1 cellular context compared by ENCODE assay signal in the genomic region with DNA sequence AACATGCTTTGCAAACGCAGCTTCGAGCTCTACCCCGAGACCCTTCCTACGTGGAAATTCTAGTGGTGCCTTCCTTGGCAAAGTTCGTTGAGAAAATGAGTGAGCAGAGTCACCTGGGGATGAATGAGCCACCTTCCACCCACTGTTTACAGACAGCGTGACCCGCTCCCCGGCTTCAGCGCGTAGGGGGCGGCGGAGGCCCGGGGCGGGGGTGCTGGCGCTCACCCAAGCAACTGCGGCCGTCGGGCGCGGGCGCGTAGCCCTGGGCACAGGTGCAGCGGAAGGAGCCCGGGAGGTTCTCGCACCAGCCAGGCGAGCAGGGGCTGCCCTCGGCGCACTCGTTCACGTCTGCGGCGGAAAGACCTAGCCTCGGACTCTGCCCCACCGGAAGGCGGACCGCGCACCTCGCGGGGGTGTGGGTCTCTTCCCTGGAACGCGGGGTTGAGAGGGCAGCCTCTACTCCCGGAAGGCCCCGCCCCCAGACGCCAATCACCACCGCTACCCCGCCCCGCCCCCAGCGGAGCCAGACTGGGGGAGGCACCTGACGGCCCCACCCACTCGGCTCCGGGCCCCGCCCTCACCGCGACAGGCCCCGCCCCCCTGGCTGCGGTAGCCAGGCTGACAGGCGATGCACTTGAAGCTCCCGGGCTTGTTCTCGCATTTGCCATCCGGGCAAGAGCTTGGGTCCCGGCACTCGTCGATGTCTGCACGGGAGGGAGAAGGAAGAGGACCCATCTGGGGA.
TF ChIP-seq lines count a peak whose summit lies in the region.

No MANE protein-coding gene starts in this region.

TF ChIP-seq in K562, 482 proteins besides CTCF, POLR2A, EP300 and RAD21 (continued from another document and continues in another):
- TF ChIP-seq, protein P1, sequence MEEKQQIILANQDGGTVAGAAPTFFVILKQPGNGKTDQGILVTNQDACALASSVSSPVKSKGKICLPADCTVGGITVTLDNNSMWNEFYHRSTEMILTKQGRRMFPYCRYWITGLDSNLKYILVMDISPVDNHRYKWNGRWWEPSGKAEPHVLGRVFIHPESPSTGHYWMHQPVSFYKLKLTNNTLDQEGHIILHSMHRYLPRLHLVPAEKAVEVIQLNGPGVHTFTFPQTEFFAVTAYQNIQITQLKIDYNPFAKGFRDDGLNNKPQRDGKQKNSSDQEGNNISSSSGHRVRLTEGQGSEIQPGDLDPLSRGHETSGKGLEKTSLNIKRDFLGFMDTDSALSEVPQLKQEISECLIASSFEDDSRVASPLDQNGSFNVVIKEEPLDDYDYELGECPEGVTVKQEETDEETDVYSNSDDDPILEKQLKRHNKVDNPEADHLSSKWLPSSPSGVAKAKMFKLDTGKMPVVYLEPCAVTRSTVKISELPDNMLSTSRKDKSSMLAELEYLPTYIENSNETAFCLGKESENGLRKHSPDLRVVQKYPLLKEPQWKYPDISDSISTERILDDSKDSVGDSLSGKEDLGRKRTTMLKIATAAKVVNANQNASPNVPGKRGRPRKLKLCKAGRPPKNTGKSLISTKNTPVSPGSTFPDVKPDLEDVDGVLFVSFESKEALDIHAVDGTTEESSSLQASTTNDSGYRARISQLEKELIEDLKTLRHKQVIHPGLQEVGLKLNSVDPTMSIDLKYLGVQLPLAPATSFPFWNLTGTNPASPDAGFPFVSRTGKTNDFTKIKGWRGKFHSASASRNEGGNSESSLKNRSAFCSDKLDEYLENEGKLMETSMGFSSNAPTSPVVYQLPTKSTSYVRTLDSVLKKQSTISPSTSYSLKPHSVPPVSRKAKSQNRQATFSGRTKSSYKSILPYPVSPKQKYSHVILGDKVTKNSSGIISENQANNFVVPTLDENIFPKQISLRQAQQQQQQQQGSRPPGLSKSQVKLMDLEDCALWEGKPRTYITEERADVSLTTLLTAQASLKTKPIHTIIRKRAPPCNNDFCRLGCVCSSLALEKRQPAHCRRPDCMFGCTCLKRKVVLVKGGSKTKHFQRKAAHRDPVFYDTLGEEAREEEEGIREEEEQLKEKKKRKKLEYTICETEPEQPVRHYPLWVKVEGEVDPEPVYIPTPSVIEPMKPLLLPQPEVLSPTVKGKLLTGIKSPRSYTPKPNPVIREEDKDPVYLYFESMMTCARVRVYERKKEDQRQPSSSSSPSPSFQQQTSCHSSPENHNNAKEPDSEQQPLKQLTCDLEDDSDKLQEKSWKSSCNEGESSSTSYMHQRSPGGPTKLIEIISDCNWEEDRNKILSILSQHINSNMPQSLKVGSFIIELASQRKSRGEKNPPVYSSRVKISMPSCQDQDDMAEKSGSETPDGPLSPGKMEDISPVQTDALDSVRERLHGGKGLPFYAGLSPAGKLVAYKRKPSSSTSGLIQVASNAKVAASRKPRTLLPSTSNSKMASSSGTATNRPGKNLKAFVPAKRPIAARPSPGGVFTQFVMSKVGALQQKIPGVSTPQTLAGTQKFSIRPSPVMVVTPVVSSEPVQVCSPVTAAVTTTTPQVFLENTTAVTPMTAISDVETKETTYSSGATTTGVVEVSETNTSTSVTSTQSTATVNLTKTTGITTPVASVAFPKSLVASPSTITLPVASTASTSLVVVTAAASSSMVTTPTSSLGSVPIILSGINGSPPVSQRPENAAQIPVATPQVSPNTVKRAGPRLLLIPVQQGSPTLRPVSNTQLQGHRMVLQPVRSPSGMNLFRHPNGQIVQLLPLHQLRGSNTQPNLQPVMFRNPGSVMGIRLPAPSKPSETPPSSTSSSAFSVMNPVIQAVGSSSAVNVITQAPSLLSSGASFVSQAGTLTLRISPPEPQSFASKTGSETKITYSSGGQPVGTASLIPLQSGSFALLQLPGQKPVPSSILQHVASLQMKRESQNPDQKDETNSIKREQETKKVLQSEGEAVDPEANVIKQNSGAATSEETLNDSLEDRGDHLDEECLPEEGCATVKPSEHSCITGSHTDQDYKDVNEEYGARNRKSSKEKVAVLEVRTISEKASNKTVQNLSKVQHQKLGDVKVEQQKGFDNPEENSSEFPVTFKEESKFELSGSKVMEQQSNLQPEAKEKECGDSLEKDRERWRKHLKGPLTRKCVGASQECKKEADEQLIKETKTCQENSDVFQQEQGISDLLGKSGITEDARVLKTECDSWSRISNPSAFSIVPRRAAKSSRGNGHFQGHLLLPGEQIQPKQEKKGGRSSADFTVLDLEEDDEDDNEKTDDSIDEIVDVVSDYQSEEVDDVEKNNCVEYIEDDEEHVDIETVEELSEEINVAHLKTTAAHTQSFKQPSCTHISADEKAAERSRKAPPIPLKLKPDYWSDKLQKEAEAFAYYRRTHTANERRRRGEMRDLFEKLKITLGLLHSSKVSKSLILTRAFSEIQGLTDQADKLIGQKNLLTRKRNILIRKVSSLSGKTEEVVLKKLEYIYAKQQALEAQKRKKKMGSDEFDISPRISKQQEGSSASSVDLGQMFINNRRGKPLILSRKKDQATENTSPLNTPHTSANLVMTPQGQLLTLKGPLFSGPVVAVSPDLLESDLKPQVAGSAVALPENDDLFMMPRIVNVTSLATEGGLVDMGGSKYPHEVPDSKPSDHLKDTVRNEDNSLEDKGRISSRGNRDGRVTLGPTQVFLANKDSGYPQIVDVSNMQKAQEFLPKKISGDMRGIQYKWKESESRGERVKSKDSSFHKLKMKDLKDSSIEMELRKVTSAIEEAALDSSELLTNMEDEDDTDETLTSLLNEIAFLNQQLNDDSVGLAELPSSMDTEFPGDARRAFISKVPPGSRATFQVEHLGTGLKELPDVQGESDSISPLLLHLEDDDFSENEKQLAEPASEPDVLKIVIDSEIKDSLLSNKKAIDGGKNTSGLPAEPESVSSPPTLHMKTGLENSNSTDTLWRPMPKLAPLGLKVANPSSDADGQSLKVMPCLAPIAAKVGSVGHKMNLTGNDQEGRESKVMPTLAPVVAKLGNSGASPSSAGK (IDR thresholded peaks at IDR 0.05), result no peak
- TF ChIP-seq SMARCA4 (IDR thresholded peaks at IDR 0.05) (no peak), PBX2 (CRISPR knock-in tag; IDR thresholded peaks at IDR 0.05; ENCODE audit: low read depth) (peak; percentile 46; the same call in 1 of the 2 replicates), PBX2 (tag; conservative IDR thresholded peaks at IDR 0.05; ENCODE audit: low read depth) (no peak; the same call in 1 of the 2 replicates), HIVEP1 (CRISPR knock-in tag; IDR thresholded peaks at IDR 0.05) (no peak), ATF3 (IDR thresholded peaks at IDR 0.05) (no peak), ATF3 (CRISPR knock-in tag; conservative IDR thresholded peaks at IDR 0.05) (no peak), POLR2AphosphoS2 (IDR thresholded peaks at IDR 0.05; ENCODE audit: low read length) (no peak), PATZ1 (CRISPR knock-in tag; IDR thresholded peaks at IDR 0.05; ENCODE audit: borderline replicate concordance) (no peak), KLF10 (CRISPR knock-in tag; IDR thresholded peaks at IDR 0.05) (no peak), NUFIP1 (IDR thresholded peaks at IDR 0.05; ENCODE audit: partially characterized antibody) (no peak), HLTF (IDR thresholded peaks at IDR 0.05) (no peak), DACH1 (IDR thresholded peaks at IDR 0.05; ENCODE audit: partially characterized antibody) (no peak), RBFOX2 (IDR thresholded peaks at IDR 0.05; ENCODE audit: low read depth, low read length) (peak; percentile 75), ZNF354B (CRISPR knock-in tag; IDR thresholded peaks at IDR 0.05) (no peak), TCF7L2 (IDR thresholded peaks at IDR 0.05; ENCODE audit: low read depth, low read length) (no peak), ARHGAP35 (IDR thresholded peaks at IDR 0.05; ENCODE audit: partially characterized antibody) (no peak), MEIS2 (IDR thresholded peaks at IDR 0.05; ENCODE audit: partially characterized antibody) (peak; percentile 10), MEF2D (tag; conservative IDR thresholded peaks at IDR 0.05; ENCODE audit: low read depth) (no peak), ZNF408 (CRISPR knock-in tag; IDR thresholded peaks at IDR 0.05; ENCODE audit: low read depth) (no peak), TSC22D4 (tag; IDR thresholded peaks at IDR 0.05) (no peak)
- TF ChIP-seq, protein P2, sequence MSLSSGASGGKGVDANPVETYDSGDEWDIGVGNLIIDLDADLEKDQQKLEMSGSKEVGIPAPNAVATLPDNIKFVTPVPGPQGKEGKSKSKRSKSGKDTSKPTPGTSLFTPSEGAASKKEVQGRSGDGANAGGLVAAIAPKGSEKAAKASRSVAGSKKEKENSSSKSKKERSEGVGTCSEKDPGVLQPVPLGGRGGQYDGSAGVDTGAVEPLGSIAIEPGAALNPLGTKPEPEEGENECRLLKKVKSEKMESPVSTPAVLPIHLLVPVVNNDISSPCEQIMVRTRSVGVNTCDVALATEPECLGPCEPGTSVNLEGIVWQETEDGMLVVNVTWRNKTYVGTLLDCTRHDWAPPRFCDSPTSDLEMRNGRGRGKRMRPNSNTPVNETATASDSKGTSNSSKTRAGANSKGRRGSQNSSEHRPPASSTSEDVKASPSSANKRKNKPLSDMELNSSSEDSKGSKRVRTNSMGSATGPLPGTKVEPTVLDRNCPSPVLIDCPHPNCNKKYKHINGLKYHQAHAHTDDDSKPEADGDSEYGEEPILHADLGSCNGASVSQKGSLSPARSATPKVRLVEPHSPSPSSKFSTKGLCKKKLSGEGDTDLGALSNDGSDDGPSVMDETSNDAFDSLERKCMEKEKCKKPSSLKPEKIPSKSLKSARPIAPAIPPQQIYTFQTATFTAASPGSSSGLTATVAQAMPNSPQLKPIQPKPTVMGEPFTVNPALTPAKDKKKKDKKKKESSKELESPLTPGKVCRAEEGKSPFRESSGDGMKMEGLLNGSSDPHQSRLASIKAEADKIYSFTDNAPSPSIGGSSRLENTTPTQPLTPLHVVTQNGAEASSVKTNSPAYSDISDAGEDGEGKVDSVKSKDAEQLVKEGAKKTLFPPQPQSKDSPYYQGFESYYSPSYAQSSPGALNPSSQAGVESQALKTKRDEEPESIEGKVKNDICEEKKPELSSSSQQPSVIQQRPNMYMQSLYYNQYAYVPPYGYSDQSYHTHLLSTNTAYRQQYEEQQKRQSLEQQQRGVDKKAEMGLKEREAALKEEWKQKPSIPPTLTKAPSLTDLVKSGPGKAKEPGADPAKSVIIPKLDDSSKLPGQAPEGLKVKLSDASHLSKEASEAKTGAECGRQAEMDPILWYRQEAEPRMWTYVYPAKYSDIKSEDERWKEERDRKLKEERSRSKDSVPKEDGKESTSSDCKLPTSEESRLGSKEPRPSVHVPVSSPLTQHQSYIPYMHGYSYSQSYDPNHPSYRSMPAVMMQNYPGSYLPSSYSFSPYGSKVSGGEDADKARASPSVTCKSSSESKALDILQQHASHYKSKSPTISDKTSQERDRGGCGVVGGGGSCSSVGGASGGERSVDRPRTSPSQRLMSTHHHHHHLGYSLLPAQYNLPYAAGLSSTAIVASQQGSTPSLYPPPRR (CRISPR knock-in tag; IDR thresholded peaks at IDR 0.05; ENCODE audit: borderline replicate concordance), result no peak
- TF ChIP-seq, protein P3, sequence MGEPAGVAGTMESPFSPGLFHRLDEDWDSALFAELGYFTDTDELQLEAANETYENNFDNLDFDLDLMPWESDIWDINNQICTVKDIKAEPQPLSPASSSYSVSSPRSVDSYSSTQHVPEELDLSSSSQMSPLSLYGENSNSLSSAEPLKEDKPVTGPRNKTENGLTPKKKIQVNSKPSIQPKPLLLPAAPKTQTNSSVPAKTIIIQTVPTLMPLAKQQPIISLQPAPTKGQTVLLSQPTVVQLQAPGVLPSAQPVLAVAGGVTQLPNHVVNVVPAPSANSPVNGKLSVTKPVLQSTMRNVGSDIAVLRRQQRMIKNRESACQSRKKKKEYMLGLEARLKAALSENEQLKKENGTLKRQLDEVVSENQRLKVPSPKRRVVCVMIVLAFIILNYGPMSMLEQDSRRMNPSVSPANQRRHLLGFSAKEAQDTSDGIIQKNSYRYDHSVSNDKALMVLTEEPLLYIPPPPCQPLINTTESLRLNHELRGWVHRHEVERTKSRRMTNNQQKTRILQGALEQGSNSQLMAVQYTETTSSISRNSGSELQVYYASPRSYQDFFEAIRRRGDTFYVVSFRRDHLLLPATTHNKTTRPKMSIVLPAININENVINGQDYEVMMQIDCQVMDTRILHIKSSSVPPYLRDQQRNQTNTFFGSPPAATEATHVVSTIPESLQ (CRISPR knock-in tag; IDR thresholded peaks at IDR 0.05), result no peak
- TF ChIP-seq, protein P4, sequence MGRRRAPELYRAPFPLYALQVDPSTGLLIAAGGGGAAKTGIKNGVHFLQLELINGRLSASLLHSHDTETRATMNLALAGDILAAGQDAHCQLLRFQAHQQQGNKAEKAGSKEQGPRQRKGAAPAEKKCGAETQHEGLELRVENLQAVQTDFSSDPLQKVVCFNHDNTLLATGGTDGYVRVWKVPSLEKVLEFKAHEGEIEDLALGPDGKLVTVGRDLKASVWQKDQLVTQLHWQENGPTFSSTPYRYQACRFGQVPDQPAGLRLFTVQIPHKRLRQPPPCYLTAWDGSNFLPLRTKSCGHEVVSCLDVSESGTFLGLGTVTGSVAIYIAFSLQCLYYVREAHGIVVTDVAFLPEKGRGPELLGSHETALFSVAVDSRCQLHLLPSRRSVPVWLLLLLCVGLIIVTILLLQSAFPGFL (CRISPR knock-in tag; IDR thresholded peaks at IDR 0.05), result no peak
